Comparison of ENCODE assay signal across 8 cellular contexts in genomic region chr15:88638626-88639372, GRCh38. TPM values are rescaled to one million over a fixed set of nuclear protein-coding genes. Genes with fewer than 3 reads are reported as not detected.
DNase-seq lines count a peak whose midpoint lies in the region; ATAC-seq and TF ChIP-seq lines count a peak whose summit lies in the region.

TSS of gene ISG20 (plus strand) at chr15:88639016. CDS start at chr15:88639367, 351 bp downstream.

- peaks cover 34% of the 10 kb centered on the region for H3K4me1 Mint-ChIP-seq in chondrocyte (ENCODE audit: low read depth)

- no peaks in the 10 kb centered on the region for H3K36me3 Mint-ChIP-seq in chondrocyte (ENCODE audit: low read depth)

- H3K4me3 Mint-ChIP-seq in chondrocyte (ENCODE audit: unreplicated experiment), result peak within 1 kb of the TSS; percentile 70

- H3K9me3 Mint-ChIP-seq in chondrocyte (ENCODE audit: low read depth), result no peaks in the 10 kb centered on the region

- peak within 1 kb of the TSS; percentile 46 for H3K4me3 ChIP-seq in AG09309 (ENCODE audit: control insufficient read depth, low read depth, low read length)

- H3K27me3 Mint-ChIP-seq in chondrocyte (ENCODE audit: low read depth), result no peaks in the 10 kb centered on the region

- DNase-seq in AG09309 (ENCODE audit: low read depth), result peak; percentile 87
- peak; percentile 98 for DNase-seq in NCI-H460 (ENCODE audit: extremely low read depth, low read depth)
- DNase-seq in activated CD4-positive, alpha-beta T cell treated with anti-CD3 and anti-CD28 coated beads for 24 hours (ENCODE audit: low read depth in 2 of 2), result peak; percentile 85 to 86
- peak; percentile 94 for DNase-seq in chondrocyte (ENCODE audit: low spot score)
- DNase-seq in kidney glomerular epithelial cell (lab: John Stamatoyannopoulos, UW), result peak; percentile 96
- peak; percentile 74 to 91 (median 84) for DNase-seq in stimulated activated CD4-positive, alpha-beta T cell treated with anti-CD3 and anti-CD28 coated beads, Interleukin-1b, Interleukin-23, amount 100 ng/mL, for 24 hours (ENCODE audit: low read depth in 4 of 4, low spot score in 1 of 4)

- peak within 1 kb of the TSS; percentile 93 for H3K27ac Mint-ChIP-seq in chondrocyte (ENCODE audit: unreplicated experiment)

- TF ChIP-seq CTCF in AG09309 (IDR thresholded peaks at IDR 0.05; ENCODE audit: control insufficient read depth, insufficient read depth, low read depth, low read length, missing control alignments), result peak; percentile 36
- peak; percentile 74 for TF ChIP-seq CTCF in chondrocyte (IDR thresholded peaks at IDR 0.05)

- ATAC-seq in GM18873 (IDR thresholded peaks at IDR 0.05; ENCODE audit: low FRiP score, unreplicated experiment), result peak; percentile 73
- ATAC-seq in HG03135 (IDR thresholded peaks at IDR 0.05; ENCODE audit: unreplicated experiment), result peak; percentile 76

RNA-seq across cellular contexts. Expression of gene ISG20, which starts in this region (rescaled TPM):
- 253 and 263 TPM in 2 replicates for total RNA-seq in NCI-H460 (2014; rRNA removed; shearing (Covaris generic))
- polyA plus RNA-seq in NCI-H460 (2014; cell fraction: nucleus; rRNA removed), result 39.6 and 40.6 TPM in 2 replicates
- 3.8 to 4.5 TPM (median 4.5 TPM) in 3 replicates for total RNA-seq in chondrocyte

Comparison
In these comparisons a context has a peak if more than half of its experiments do, and no peak if none do; other contexts are left out.
1. Peak in every context shown above with its lines: DNase-seq, ATAC-seq and H3K4me3 ChIP-seq.
2. RNA of gene ISG20 (total RNA-seq): 253 to 263 TPM in NCI-H460; 3.8 to 4.5 TPM in chondrocyte; every median in the first group is over 10 times any median in the second.